31 cellular contexts compared by ENCODE assay signal in the genomic region with DNA sequence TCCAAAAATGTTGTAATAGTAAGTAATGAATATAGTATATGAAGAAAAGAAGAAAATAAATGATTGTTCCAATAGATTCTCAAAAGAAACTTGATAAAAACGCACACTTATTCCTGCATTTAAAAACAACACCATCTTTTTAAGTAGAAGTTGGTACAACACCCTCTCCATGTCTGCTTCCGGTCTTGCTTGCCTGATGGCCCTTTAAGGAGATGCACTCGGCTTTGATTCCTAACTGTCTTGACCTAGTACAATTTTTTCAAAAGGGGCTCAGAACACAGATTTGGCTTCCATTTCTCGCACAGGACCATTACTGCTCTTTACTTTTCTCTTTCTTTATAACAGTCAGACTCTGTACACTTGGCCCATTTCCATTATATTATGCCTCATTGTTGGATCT. TPM values are rescaled to one million over a fixed set of nuclear protein-coding genes. Genes with fewer than 3 reads are reported as not detected.
"Had no signal": no experiment of that assay in that cellular context is flagged by ENCODE, and none has a peak within 500 bp of the region (broad histone marks: within the 10 kb centered on the region; RNA-seq: fewer than 3 reads in every experiment).

No MANE protein-coding gene starts in this region.

- H3K4me1 ChIP-seq: foreskin keratinocyte, left lung, lower lobe of right lung, pancreas, right lobe of liver, testis, tibial artery, upper lobe of left lung had no signal

- H3K27ac ChIP-seq: dorsolateral prefrontal cortex, foreskin keratinocyte, left lung, lower lobe of right lung, pancreas, right lobe of liver, testis, tibial artery, upper lobe of left lung had no signal

- H3K4me3 ChIP-seq: dorsolateral prefrontal cortex, gastroesophageal sphincter, heart left ventricle, left lung, lower lobe of right lung, pancreas, right lobe of liver, smooth muscle cell, testis, tibial artery, upper lobe of left lung had no signal

- H3K36me3 ChIP-seq: gastroesophageal sphincter, heart left ventricle, left lung, lower lobe of right lung, pancreas, right lobe of liver, tibial artery, upper lobe of left lung had no signal

- H3K4me2 ChIP-seq: smooth muscle cell had no signal

- DNase-seq: dorsolateral prefrontal cortex; effector CD4-positive, alpha-beta T cell; foreskin keratinocyte; heart left ventricle; hippocampal formation; left cardiac atrium; left lung; lower lobe of right lung; natural killer cell; pancreas; retina; right lobe of liver; stimulated activated CD4-positive, alpha-beta T cell treated with anti-CD3 and anti-CD28 coated beads, Interleukin-12 subunit alpha, Interleukin-12 subunit beta, amount 100 ng/mL, for 4 hours; stimulated activated CD4-positive, alpha-beta T cell treated with anti-CD3 and anti-CD28 coated beads, Interleukin-1b, Interleukin-23, amount 100 ng/mL, for 48 hours; stimulated activated CD4-positive, alpha-beta T cell treated with anti-CD3 and anti-CD28 coated beads, Interleukin-4, amount 100 ng/mL, for 1 hour; stimulated activated CD8-positive, alpha-beta memory T cell treated with anti-CD3 and anti-CD28 coated beads, Interleukin-4, amount 100 ng/mL, for 48 hours; stimulated activated naive CD4-positive, alpha-beta T cell; stimulated activated naive CD8-positive, alpha-beta T cell treated with anti-CD3 and anti-CD28 coated beads, Interleukin-15, amount 100 ng/mL, for 72 hours; substantia nigra; testis; tibial artery; upper lobe of left lung had no signal

- H3K27me3 ChIP-seq: dorsolateral prefrontal cortex, foreskin keratinocyte, gastroesophageal sphincter, heart left ventricle, left lung, pancreas, right lobe of liver, testis, tibial artery, upper lobe of left lung had no signal

- ATAC-seq: foreskin keratinocyte; left lung; lower lobe of right lung; natural killer cell; pancreas; right lobe of liver; stimulated activated naive CD8-positive, alpha-beta T cell treated with anti-CD3 and anti-CD28 coated beads, Interleukin-15, amount 100 ng/mL, for 72 hours had no signal

- H3K9me3 ChIP-seq: gastroesophageal sphincter, heart left ventricle, left lung, lower lobe of right lung, pancreas, right lobe of liver, testis, tibial artery, upper lobe of left lung had no signal

RNA-seq across cellular contexts. Expression of gene CLCA1, which starts 9.0 kb away (rescaled TPM):
- total RNA-seq: foreskin keratinocyte, gastroesophageal sphincter, kidney epithelial cell, left cardiac atrium, left lung, lower lobe of right lung, mononuclear cell, natural killer cell, omental fat pad, posterior vena cava, pulmonary artery endothelial cell, right lobe of liver, smooth muscle cell had no signal
- polyA plus RNA-seq: foreskin keratinocyte, neural cell, smooth muscle cell had no signal

RNA-seq across cellular contexts. Expression of gene CLCA2, which starts 53.8 kb away (rescaled TPM):
- total RNA-seq: cerebellum, kidney epithelial cell, mononuclear cell, natural killer cell, right lobe of liver had no signal
- polyA plus RNA-seq: neural cell, pancreas had no signal
